In genomic region chr3:101938262-101938847, GRCh38 we compare ENCODE assay signal across 10 cellular contexts.
DNase-seq lines count a peak whose midpoint lies in the region; ATAC-seq and TF ChIP-seq lines count a peak whose summit lies in the region.
"Had no signal": no experiment of that assay in that cellular context is flagged by ENCODE, and none has a peak within 500 bp of the region (broad histone marks: within the 10 kb centered on the region; RNA-seq: fewer than 3 reads in every experiment).

No MANE protein-coding gene starts in this region.

- WGBS in sigmoid colon, 2 donors: 15 to 17% methylated on average over 2 of the region's 2 CpGs

- intact Hi-C loops in sigmoid colon (cut with DNase I): no loop called here

- DNase-seq in sigmoid colon (no peak), immature natural killer cell (no peak), UCSD-AML1 (lab: John Stamatoyannopoulos, UW; ENCODE audit: unreplicated experiment) (no peak)
- DNase-seq in stimulated activated CD4-positive, alpha-beta T cell treated with anti-CD3 and anti-CD28 coated beads, Interleukin-4, amount 100 ng/mL, for 24 hours: no peak

- H3K9ac ChIP-seq in SU-DHL-6 (ENCODE audit: low read length): peak overlapping the region; percentile 16

- H4K20me1 ChIP-seq in SU-DHL-6 (ENCODE audit: low read depth, low read length): no peaks in the 10 kb centered on the region

- H3K27ac Mint-ChIP-seq in immature natural killer cell: no peak overlapping the region
- H3K27ac Mint-ChIP-seq: CD14-positive monocyte, IgD-negative memory B cell had no signal

- H3K27me3 ChIP-seq in ACC112 (ENCODE audit: insufficient read depth, low read length): no peaks in the 10 kb centered on the region
- H3K27me3 ChIP-seq in SU-DHL-6 (ENCODE audit: low read length): no peaks in the 10 kb centered on the region
- H3K27me3 ChIP-seq in sigmoid colon: no peaks in the 10 kb centered on the region

- H3K27me3 Mint-ChIP-seq in immature natural killer cell (ENCODE audit: low read depth in 3 of 3): no peaks in the 10 kb centered on the region
- H3K27me3 Mint-ChIP-seq: IgD-negative memory B cell had no signal

- no peak for TF ChIP-seq POLR2A in sigmoid colon (IDR thresholded peaks at IDR 0.05)

- H3K36me3 ChIP-seq in ACC112 (ENCODE audit: insufficient read depth, low read length) (no peaks in the 10 kb centered on the region), SU-DHL-6 (ENCODE audit: low read length) (no peaks in the 10 kb centered on the region), sigmoid colon (no peaks in the 10 kb centered on the region)

- peaks cover 61% of the 10 kb centered on the region for H3K4me1 ChIP-seq in ACC112 (ENCODE audit: control insufficient read depth, insufficient read depth, low read length, unreplicated experiment)
- peaks cover 0 to 22% (median 15%) of the 10 kb centered on the region in 4 donors for H3K4me1 ChIP-seq in sigmoid colon

- H3K9me3 ChIP-seq in SU-DHL-6 (ENCODE audit: insufficient read depth, low read length) (no peaks in the 10 kb centered on the region), sigmoid colon (no peaks in the 10 kb centered on the region)

- H3K9me2 ChIP-seq in SU-DHL-6 (replicated peaks; ENCODE audit: insufficient read depth, low read length): no peaks in the 10 kb centered on the region

- peak overlapping the region; percentile 53 for H3K4me2 ChIP-seq in SU-DHL-6 (ENCODE audit: low read depth, low read length, poor library complexity, severe bottlenecking)

- H3K4me3 ChIP-seq in ACC112 (ENCODE audit: low read depth, low read length): peak overlapping the region; percentile 12; the same call in 1 of the 2 replicates
- H3K4me3 ChIP-seq in SU-DHL-6 (ENCODE audit: insufficient read depth, low read length, poor library complexity, severe bottlenecking): no peak overlapping the region
- no peak overlapping the region for H3K4me3 ChIP-seq in sigmoid colon

- H3K9me3 Mint-ChIP-seq in immature natural killer cell: peaks cover 0 to 1% (median 0%) of the 10 kb centered on the region in 6 donors
- H3K9me3 Mint-ChIP-seq: IgD-negative memory B cell had no signal

- TF ChIP-seq EP300 in sigmoid colon (IDR thresholded peaks at IDR 0.05): no peak

- H2AFZ ChIP-seq in ACC112 (ENCODE audit: low read length, unreplicated experiment) (peak overlapping the region; percentile 98), SU-DHL-6 (ENCODE audit: low read depth, low read length, severe bottlenecking) (no peak overlapping the region)

- H3K4me3 Mint-ChIP-seq in immature natural killer cell: no peak overlapping the region
- H3K4me3 Mint-ChIP-seq: CD14-positive monocyte, IgD-negative memory B cell had no signal

- H3K4me1 Mint-ChIP-seq in immature natural killer cell: peaks cover 14 to 26% of the 10 kb centered on the region in 2 donors

- peaks cover 10% of the 10 kb centered on the region; the same call in 1 of the 2 replicates for H3F3A ChIP-seq in SU-DHL-6 (ENCODE audit: insufficient read depth)

- H3K79me2 ChIP-seq in ACC112 (ENCODE audit: control insufficient read depth, insufficient read depth, low read length, unreplicated experiment): no peaks in the 10 kb centered on the region
- H3K79me2 ChIP-seq in SU-DHL-6 (ENCODE audit: insufficient read depth, low read length): no peaks in the 10 kb centered on the region

- H3K27ac ChIP-seq in ACC112 (ENCODE audit: low read depth, low read length) (peak overlapping the region; percentile 96), SU-DHL-6 (ENCODE audit: low read depth, low read length) (peak overlapping the region; percentile 75), sigmoid colon (no peak overlapping the region)

- no peak for TF ChIP-seq CTCF in SU-DHL-6 (IDR thresholded peaks at IDR 0.05; ENCODE audit: insufficient read depth, low read length, poor library complexity, severe bottlenecking)
- TF ChIP-seq CTCF in sigmoid colon (IDR thresholded peaks at IDR 0.05): no peak

- ATAC-seq in GM19397 (IDR thresholded peaks at IDR 0.05; ENCODE audit: unreplicated experiment) (peak; percentile 36), HG03342 (IDR thresholded peaks at IDR 0.05; ENCODE audit: unreplicated experiment) (peak; percentile 51)

- H3K36me3 Mint-ChIP-seq in immature natural killer cell: peaks cover 0 to 1% (median 0%) of the 10 kb centered on the region in 3 donors
- H3K36me3 Mint-ChIP-seq: IgD-negative memory B cell had no signal

Comparison
In these comparisons a context has a peak if more than half of its experiments do, and no peak if none do; other contexts are left out.
1. H3K27ac ChIP-seq: peak in ACC112 (single experiment) and SU-DHL-6 (single experiment); none in sigmoid colon (0 of 4).